ENCODE assay signal across 14 cellular contexts in genomic region chr17:15413101-15413750, GRCh38.
"Had no signal": no experiment of that assay in that cellular context is flagged by ENCODE, and none has a peak within 500 bp of the region (broad histone marks: within the 10 kb centered on the region; RNA-seq: fewer than 3 reads in every experiment).

No MANE protein-coding gene starts in this region.

- DNase-seq: activated CD4-positive, alpha-beta T cell treated with anti-CD3 and anti-CD28 coated beads, Interleukin-2, amount 50 U/mL, for 4 hours; amniotic stem cell; dermis blood vessel endothelial cell; effector memory CD4-positive, alpha-beta T cell; islet precursor cell; left colon; lower lobe of right lung; stimulated activated CD4-positive, alpha-beta T cell treated with anti-CD3 and anti-CD28 coated beads, Interleukin-12 subunit alpha, Interleukin-12 subunit beta, amount 100 ng/mL, for 4 hours; stimulated activated CD4-positive, alpha-beta T cell treated with anti-CD3 and anti-CD28 coated beads, Interleukin-1b, Interleukin-23, amount 100 ng/mL, for 48 hours; stimulated activated naive CD4-positive, alpha-beta T cell treated with Interleukin-2 at 50 U/mL for 16 hours; WERI-Rb-1 had no signal

- ATAC-seq: left colon, lower lobe of right lung had no signal

- H3K4me3 ChIP-seq: lower lobe of right lung, neural progenitor cell, SK-N-MC had no signal

- H3K9ac ChIP-seq: neural progenitor cell had no signal

- H3K27ac ChIP-seq: neural progenitor cell, SK-N-MC, WERI-Rb-1 had no signal

- H3K36me3 Mint-ChIP-seq: activated naive CD8-positive, alpha-beta T cell; neural progenitor cell had no signal

- H3K4me1 ChIP-seq: neural progenitor cell had no signal

- H2AFZ ChIP-seq: neural progenitor cell had no signal

- H3K27me3 ChIP-seq: neural progenitor cell had no signal

- H3K4me3 Mint-ChIP-seq: activated naive CD8-positive, alpha-beta T cell; neural progenitor cell had no signal

- H3K9me3 ChIP-seq: lower lobe of right lung had no signal

- H3K27ac Mint-ChIP-seq: activated naive CD8-positive, alpha-beta T cell; neural progenitor cell had no signal

- H3K36me3 ChIP-seq: lower lobe of right lung, neural progenitor cell, WERI-Rb-1 had no signal

- H3K27me3 Mint-ChIP-seq: activated naive CD8-positive, alpha-beta T cell had no signal

- H3K4me2 ChIP-seq: neural progenitor cell had no signal
